8 cellular contexts compared by ENCODE assay signal in genomic region chr17:64128787-64129514, GRCh38. TPM values are rescaled to one million over a fixed set of nuclear protein-coding genes. Genes with fewer than 3 reads are reported as not detected.
DNase-seq lines count a peak whose midpoint lies in the region; ATAC-seq, FAIRE-seq and TF ChIP-seq lines count a peak whose summit lies in the region.

No MANE protein-coding gene starts in this region.

- no peaks in the 10 kb centered on the region for H3F3A ChIP-seq in SU-DHL-6 (ENCODE audit: insufficient read depth)

- H2AFZ ChIP-seq in ACC112 (ENCODE audit: low read length, unreplicated experiment) (no peak overlapping the region), SU-DHL-6 (ENCODE audit: low read depth, low read length, severe bottlenecking) (peak overlapping the region; percentile 72), endothelial cell of umbilical vein (ENCODE audit: low read depth, low read length) (peak overlapping the region; percentile 52)

- H3K36me3 Mint-ChIP-seq in nephron (ENCODE audit: low read depth): no peaks in the 10 kb centered on the region

- peak overlapping the region; percentile 67 for H3K4me2 ChIP-seq in SU-DHL-6 (ENCODE audit: low read depth, low read length, poor library complexity, severe bottlenecking)
- H3K4me2 ChIP-seq in endothelial cell of umbilical vein (ENCODE audit: insufficient read depth, low read length): peak overlapping the region; percentile 80

- no peaks in the 10 kb centered on the region for H3K36me3 ChIP-seq in ACC112 (ENCODE audit: insufficient read depth, low read length)
- H3K36me3 ChIP-seq in SU-DHL-6 (ENCODE audit: low read length): no peaks in the 10 kb centered on the region
- H3K36me3 ChIP-seq in endothelial cell of umbilical vein (ENCODE audit: control insufficient read depth in 2 of 2, extremely low read depth in 1 of 2, insufficient read depth in 2 of 2, low read length in 2 of 2): no peaks in the 10 kb centered on the region

- TF ChIP-seq POLR2A in endothelial cell of umbilical vein (IDR thresholded peaks at IDR 0.05; ENCODE audit: low read depth, low read length): no peak

- DNase-seq in endothelial cell of umbilical vein (ENCODE audit: low read depth, low spot score): peak; percentile 62

- peaks cover 29% of the 10 kb centered on the region for H3K4me1 Mint-ChIP-seq in nephron

- H3K4me1 ChIP-seq in ACC112 (ENCODE audit: control insufficient read depth, insufficient read depth, low read length, unreplicated experiment): peaks cover 31% of the 10 kb centered on the region
- H3K4me1 ChIP-seq in endothelial cell of umbilical vein (ENCODE audit: control insufficient read depth, extremely low read depth, insufficient read depth, low read length): peaks cover 23% of the 10 kb centered on the region

- peak overlapping the region; percentile 82 to 94 (median 89) for H3K27ac Mint-ChIP-seq in nephron

- peak; percentile 2 for ATAC-seq in GM18511 (IDR thresholded peaks at IDR 0.05; ENCODE audit: unreplicated experiment)
- no peak for ATAC-seq in GM21786 (IDR thresholded peaks at IDR 0.05; ENCODE audit: unreplicated experiment)
- no peak for ATAC-seq in HG03521 (IDR thresholded peaks at IDR 0.05; ENCODE audit: unreplicated experiment)
- no peak for ATAC-seq in GM18858 (IDR thresholded peaks at IDR 0.05; ENCODE audit: unreplicated experiment)

- intact Hi-C loops in endothelial cell of umbilical vein (cut with micrococcal nuclease): no loop called here

- no peaks in the 10 kb centered on the region for H4K20me1 ChIP-seq in SU-DHL-6 (ENCODE audit: low read depth, low read length)
- no peaks in the 10 kb centered on the region for H4K20me1 ChIP-seq in endothelial cell of umbilical vein (replicated peaks; ENCODE audit: control insufficient read depth, extremely low read depth, insufficient read depth, low read length)

- peak overlapping the region; percentile 87 to 95 (median 88) for H3K4me3 Mint-ChIP-seq in nephron

- H3K79me2 ChIP-seq in ACC112 (ENCODE audit: control insufficient read depth, insufficient read depth, low read length, unreplicated experiment) (peaks cover 42% of the 10 kb centered on the region), SU-DHL-6 (ENCODE audit: insufficient read depth, low read length) (no peaks in the 10 kb centered on the region), endothelial cell of umbilical vein (ENCODE audit: control insufficient read depth, insufficient read depth, low read length) (peaks cover 35% of the 10 kb centered on the region)

- H3K9ac ChIP-seq in SU-DHL-6 (ENCODE audit: low read length) (peak overlapping the region; percentile 63), endothelial cell of umbilical vein (replicated peaks; ENCODE audit: extremely low read depth, insufficient read depth, low read length) (peak overlapping the region; percentile 84)

- no peaks in the 10 kb centered on the region for H3K27me3 ChIP-seq in ACC112 (ENCODE audit: insufficient read depth, low read length)
- no peaks in the 10 kb centered on the region for H3K27me3 ChIP-seq in SU-DHL-6 (ENCODE audit: low read length)
- no peaks in the 10 kb centered on the region for H3K27me3 ChIP-seq in endothelial cell of umbilical vein (ENCODE audit: control insufficient read depth in 2 of 2, insufficient read depth in 2 of 2, low read length in 2 of 2)

- no peaks in the 10 kb centered on the region for H3K9me3 ChIP-seq in SU-DHL-6 (ENCODE audit: insufficient read depth, low read length)
- no peaks in the 10 kb centered on the region for H3K9me3 ChIP-seq in endothelial cell of umbilical vein (replicated peaks; ENCODE audit: control insufficient read depth, insufficient read depth, low read length)

- dilution Hi-C loops in endothelial cell of umbilical vein (cut with MboI; ENCODE audit: extremely low pct_ligation_motif_present, low sequenced_read_pairs): loop anchor here (25.0 kb wide), 1 partner anchor 92 kb away; no protein-coding TSS in a partner anchor

- CTCF ChIA-PET in endothelial cell of umbilical vein (lab: Charles Lee): interaction anchor here (0.7 to 10.7 kb wide), 12 partner anchors 11 to 262 kb away, joined by 3 to 802 read pairs (median 6); partner anchors contain the start of gene ICAM2

- no peaks in the 10 kb centered on the region for H3K9me2 ChIP-seq in SU-DHL-6 (replicated peaks; ENCODE audit: insufficient read depth, low read length)

- H3K27ac ChIP-seq in ACC112 (ENCODE audit: low read depth, low read length) (peak overlapping the region; percentile 49; the same call in 1 of the 2 replicates), SU-DHL-6 (ENCODE audit: low read depth, low read length) (no peak overlapping the region), endothelial cell of umbilical vein (ENCODE audit: insufficient read depth, low read depth, low read length) (peak overlapping the region; percentile 67)

- POLR2A ChIA-PET in endothelial cell of umbilical vein (lab: Charles Lee): interaction anchor here (0.6 to 1.6 kb wide), 9 partner anchors 15 to 122 kb away, joined by 3 to 8 read pairs (median 5); no protein-coding TSS in a partner anchor

- H3K27me3 Mint-ChIP-seq in nephron (ENCODE audit: low read depth): peaks cover 5% of the 10 kb centered on the region

- peak; percentile 15 for FAIRE-seq in endothelial cell of umbilical vein (lab: Jason Lieb, UNC)

- H3K4me3 ChIP-seq in ACC112 (ENCODE audit: low read depth, low read length): peak overlapping the region; percentile 89
- peak overlapping the region; percentile 69 for H3K4me3 ChIP-seq in SU-DHL-6 (ENCODE audit: insufficient read depth, low read length, poor library complexity, severe bottlenecking)
- H3K4me3 ChIP-seq in endothelial cell of umbilical vein (replicated peaks in 1 of 3; ENCODE audit: insufficient read depth in 1 of 3, low read depth in 1 of 3, low read length in 3 of 3): peak overlapping the region; percentile 68 to 92 (median 73)

- TSS peak; percentile 29 for BruUV-seq in endothelial cell of umbilical vein (replicated peaks; lab: Mats Ljungman, UMichigan)

- H3K9me3 Mint-ChIP-seq in nephron: no peaks in the 10 kb centered on the region

- no peaks in the 10 kb centered on the region for H3K9me1 ChIP-seq in endothelial cell of umbilical vein (replicated peaks; ENCODE audit: control insufficient read depth, extremely low read depth, insufficient read depth, low read length)

- no peak for TF ChIP-seq CTCF in SU-DHL-6 (IDR thresholded peaks at IDR 0.05; ENCODE audit: insufficient read depth, low read length, poor library complexity, severe bottlenecking)
- TF ChIP-seq CTCF in endothelial cell of umbilical vein (IDR thresholded peaks at IDR 0.05; ENCODE audit: extremely low read depth in 1 of 2, insufficient read depth in 1 of 2, low read depth in 1 of 2, low read length in 2 of 2): no peak
- TF ChIP-seq CTCF in nephron (IDR thresholded peaks at IDR 0.05; ENCODE audit: unreplicated experiment in 3 of 3): no peak

TF ChIP-seq in endothelial cell of umbilical vein, 7 proteins besides CTCF, POLR2A, EP300 and RAD21:
- TF ChIP-seq MYC (IDR thresholded peaks at IDR 0.05; ENCODE audit: low read depth, low read length) (no peak), GATA2 (IDR thresholded peaks at IDR 0.05; ENCODE audit: insufficient read depth, insufficient read length, low read depth, low read length) (no peak), FOS (IDR thresholded peaks at IDR 0.05; ENCODE audit: borderline replicate concordance, insufficient read depth, low read length) (no peak), MAX (IDR thresholded peaks at IDR 0.05; ENCODE audit: insufficient read depth, insufficient read length) (no peak), POLR2AphosphoS5 (IDR thresholded peaks at IDR 0.05; ENCODE audit: insufficient read depth, low read depth, low read length) (no peak), EZH2 (IDR thresholded peaks at IDR 0.05; ENCODE audit: borderline replicate concordance, low read depth, low read length, severe bottlenecking) (no peak), JUN (IDR thresholded peaks at IDR 0.05; ENCODE audit: borderline replicate concordance, insufficient read depth, insufficient read length, low read depth) (no peak)

RNA-seq across cellular contexts. Expression of gene ERN1, which starts 1.0 kb away (rescaled TPM):
- total RNA-seq in endothelial cell of umbilical vein: 14.7 and 21.5 TPM in 2 replicates
- 8.3 and 9.1 TPM in 2 replicates for polyA plus RNA-seq in endothelial cell of umbilical vein
- 6.7 and 7.2 TPM in 2 replicates for polyA plus RNA-seq in endothelial cell of umbilical vein (2011; cell fraction: cytosol; rRNA removed)
- 24.2 and 25.2 TPM in 2 replicates for polyA plus RNA-seq in endothelial cell of umbilical vein (2011; cell fraction: nucleus; rRNA removed)
- polyA plus RNA-seq in endothelial cell of umbilical vein (2012): 7.8 and 8.7 TPM in 2 replicates
- 17.7 and 31.3 TPM in 2 replicates for polyA minus RNA-seq in endothelial cell of umbilical vein
- polyA minus RNA-seq in endothelial cell of umbilical vein (2011; cell fraction: cytosol; rRNA and poly(A)+ RNA removed): 10.1 TPM
- 28.5 and 35.8 TPM in 2 replicates for polyA minus RNA-seq in endothelial cell of umbilical vein (2011; cell fraction: nucleus; rRNA and poly(A)+ RNA removed)
